Comparison of ENCODE assay signal across 8 cellular contexts in the genomic region with DNA sequence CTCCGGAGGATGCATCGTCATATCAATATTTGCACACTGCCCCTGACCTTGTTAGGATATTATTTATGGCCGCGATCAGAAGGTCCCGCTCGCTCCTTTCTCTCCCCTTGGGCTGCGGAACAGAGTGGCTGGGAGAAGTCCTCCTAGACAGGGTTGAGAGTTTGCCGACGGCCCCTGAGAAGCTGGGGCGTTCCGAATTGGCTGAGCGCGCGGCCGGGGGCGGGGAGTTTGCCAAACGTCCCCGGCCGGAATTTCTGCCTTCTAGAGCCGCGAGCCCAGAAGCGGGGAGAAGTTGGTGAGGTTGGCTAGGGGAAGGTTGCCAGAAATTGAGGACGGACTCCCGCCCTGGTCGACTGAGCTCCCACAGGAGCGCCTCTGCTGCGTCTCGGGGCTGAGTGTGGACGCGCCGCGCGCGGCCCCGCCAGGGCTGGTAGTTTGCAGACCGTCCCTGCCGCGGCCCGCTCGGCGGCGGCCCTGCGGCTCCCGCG.
DNase-seq lines count a peak whose midpoint lies in the region; ATAC-seq, FAIRE-seq and TF ChIP-seq lines count a peak whose summit lies in the region.

No MANE protein-coding gene starts in this region.

- no peak for FAIRE-seq in urothelium cell line (lab: Jason Lieb, UNC)

- no peaks in the 10 kb centered on the region for H3K36me3 ChIP-seq in psoas muscle (ENCODE audit: insufficient read depth in 1 of 2, low read depth in 1 of 2)

- intact Hi-C loops in left ventricle myocardium superior (cut with micrococcal nuclease) (loop anchor here (5.0 kb wide), 3 partner anchors 88 to 293 kb away; no protein-coding TSS in a partner anchor), psoas muscle (cut with DNase I) (loop anchor here (2.0 to 10.0 kb wide), 6 partner anchors 55 to 291 kb away; no protein-coding TSS in a partner anchor)

- ATAC-seq in HG02763 (IDR thresholded peaks at IDR 0.05; ENCODE audit: unreplicated experiment): peak; percentile 51
- ATAC-seq in left ventricle myocardium superior: peak; percentile 80
- ATAC-seq in psoas muscle: peak; percentile 69 to 89 (median 80)

- WGBS in psoas muscle, 3 donors: 1% methylated on average over 40 to 45 of the region's 45 CpGs

- peaks cover 0 to 2% (median 0%) of the 10 kb centered on the region in 3 donors for H3K27me3 ChIP-seq in psoas muscle (ENCODE audit: insufficient read depth in 3 of 3, low read length in 2 of 3)

- peaks cover 17% of the 10 kb centered on the region for H3K4me1 ChIP-seq in psoas muscle

- peak; percentile 91 for DNase-seq in GM13977 (ENCODE audit: low spot score)
- peak; percentile 57 for DNase-seq in NCI-H1436 (lab: John Stamatoyannopoulos, UW)
- peak; percentile 61 to 80 (median 71) for DNase-seq in T-helper 1 cell
- DNase-seq in amniotic stem cell (lab: John Stamatoyannopoulos, UW): peak; percentile 87
- DNase-seq in left ventricle myocardium superior: peak; percentile 92
- DNase-seq in psoas muscle: peak; percentile 87 to 89
- DNase-seq in urothelium cell line (ENCODE audit: low spot score): peak; percentile 93

- H3K4me3 ChIP-seq in psoas muscle: peak overlapping the region; percentile 87

- no peaks in the 10 kb centered on the region for H3K9me3 ChIP-seq in psoas muscle

- in situ Hi-C loops in GM13977 (cut with MboI; ENCODE audit: low pct_unique_long_range_greater_than_20kb, low sequenced_read_pairs, unreplicated experiment): loop anchor here (10.0 kb wide), 2 partner anchors 225 to 295 kb away; no protein-coding TSS in a partner anchor

- TF ChIP-seq CTCF in GM13977 (IDR thresholded peaks at IDR 0.05; ENCODE audit: extremely low read depth, insufficient read depth, missing control alignments) (no peak), psoas muscle (IDR thresholded peaks at IDR 0.05) (no peak)

- peak overlapping the region; percentile 69 for H3K27ac ChIP-seq in psoas muscle

Comparison
In these comparisons a context has a peak if more than half of its experiments do, and no peak if none do; other contexts are left out.
1. Peak in every context shown above with its lines: DNase-seq, ATAC-seq, H3K4me3 ChIP-seq and H3K27ac ChIP-seq.